In the genomic region with DNA sequence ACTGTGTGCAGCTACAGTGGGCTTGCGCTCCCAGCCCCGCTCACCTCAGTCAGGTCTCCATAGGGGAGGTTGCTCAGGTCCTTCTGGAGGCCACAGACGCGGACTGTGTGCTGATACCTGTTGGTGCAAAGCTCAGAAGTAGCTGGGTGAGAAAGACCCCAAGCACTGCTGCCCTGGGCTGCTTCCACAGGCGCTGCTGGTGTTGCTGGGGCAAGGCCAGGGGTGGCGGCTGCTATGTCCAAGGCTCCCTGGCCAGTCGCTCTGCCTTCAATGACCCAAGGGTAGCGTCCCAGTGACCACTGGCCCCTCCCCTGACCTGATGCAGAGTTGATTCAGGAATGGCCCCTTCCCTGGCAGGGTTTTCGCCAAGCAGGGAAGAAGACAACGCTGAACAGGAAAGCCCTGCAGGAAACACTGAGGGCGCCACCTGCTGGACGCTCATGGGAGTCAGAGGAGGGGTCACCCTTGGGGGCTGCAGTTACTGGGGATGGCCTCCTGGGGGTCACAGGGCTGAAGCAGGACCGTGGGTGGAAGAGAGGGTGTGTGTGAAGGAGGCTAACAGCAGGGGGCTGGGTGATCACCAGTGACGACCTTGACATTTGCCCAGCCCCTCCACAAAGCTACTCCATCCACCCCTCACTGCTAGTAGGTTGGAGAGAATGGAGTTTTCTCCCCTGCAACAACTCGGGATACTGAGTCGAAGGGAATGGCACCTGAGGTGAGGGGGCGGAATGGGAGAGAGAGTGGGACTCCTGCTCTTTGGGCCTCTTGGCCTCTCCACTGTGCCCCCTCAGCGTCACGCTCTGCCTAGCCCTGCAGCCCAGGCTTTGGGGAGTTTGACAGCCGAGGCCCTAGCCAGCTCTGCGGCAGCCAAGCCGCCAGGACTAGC, we compare ENCODE assay signal across 2 cellular contexts.
TF ChIP-seq lines count a peak whose summit lies in the region.

No MANE protein-coding gene starts in this region.

TF ChIP-seq in K562, 482 proteins besides CTCF, POLR2A, EP300 and RAD21 (continued from another document):
- TF ChIP-seq, protein P1, sequence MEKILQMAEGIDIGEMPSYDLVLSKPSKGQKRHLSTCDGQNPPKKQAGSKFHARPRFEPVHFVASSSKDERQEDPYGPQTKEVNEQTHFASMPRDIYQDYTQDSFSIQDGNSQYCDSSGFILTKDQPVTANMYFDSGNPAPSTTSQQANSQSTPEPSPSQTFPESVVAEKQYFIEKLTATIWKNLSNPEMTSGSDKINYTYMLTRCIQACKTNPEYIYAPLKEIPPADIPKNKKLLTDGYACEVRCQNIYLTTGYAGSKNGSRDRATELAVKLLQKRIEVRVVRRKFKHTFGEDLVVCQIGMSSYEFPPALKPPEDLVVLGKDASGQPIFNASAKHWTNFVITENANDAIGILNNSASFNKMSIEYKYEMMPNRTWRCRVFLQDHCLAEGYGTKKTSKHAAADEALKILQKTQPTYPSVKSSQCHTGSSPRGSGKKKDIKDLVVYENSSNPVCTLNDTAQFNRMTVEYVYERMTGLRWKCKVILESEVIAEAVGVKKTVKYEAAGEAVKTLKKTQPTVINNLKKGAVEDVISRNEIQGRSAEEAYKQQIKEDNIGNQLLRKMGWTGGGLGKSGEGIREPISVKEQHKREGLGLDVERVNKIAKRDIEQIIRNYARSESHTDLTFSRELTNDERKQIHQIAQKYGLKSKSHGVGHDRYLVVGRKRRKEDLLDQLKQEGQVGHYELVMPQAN (IDR thresholded peaks at IDR 0.05; ENCODE audit: borderline replicate concordance) = no peak
- TF ChIP-seq, protein P2, sequence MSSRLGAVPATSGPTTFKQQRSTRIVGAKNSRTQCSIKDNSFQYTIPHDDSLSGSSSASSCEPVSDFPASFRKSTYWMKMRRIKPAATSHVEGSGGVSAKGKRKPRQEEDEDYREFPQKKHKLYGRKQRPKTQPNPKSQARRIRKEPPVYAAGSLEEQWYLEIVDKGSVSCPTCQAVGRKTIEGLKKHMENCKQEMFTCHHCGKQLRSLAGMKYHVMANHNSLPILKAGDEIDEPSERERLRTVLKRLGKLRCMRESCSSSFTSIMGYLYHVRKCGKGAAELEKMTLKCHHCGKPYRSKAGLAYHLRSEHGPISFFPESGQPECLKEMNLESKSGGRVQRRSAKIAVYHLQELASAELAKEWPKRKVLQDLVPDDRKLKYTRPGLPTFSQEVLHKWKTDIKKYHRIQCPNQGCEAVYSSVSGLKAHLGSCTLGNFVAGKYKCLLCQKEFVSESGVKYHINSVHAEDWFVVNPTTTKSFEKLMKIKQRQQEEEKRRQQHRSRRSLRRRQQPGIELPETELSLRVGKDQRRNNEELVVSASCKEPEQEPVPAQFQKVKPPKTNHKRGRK (tag; IDR thresholded peaks at IDR 0.05) = no peak
- TF ChIP-seq ETV1 (tag; conservative IDR thresholded peaks at IDR 0.05; ENCODE audit: low read depth) = peak; percentile 47; the same call in 1 of the 2 replicates
- TF ChIP-seq ZSCAN29 (IDR thresholded peaks at IDR 0.05) = no peak
- TF ChIP-seq FOXK2 (conservative IDR thresholded peaks at IDR 0.05 in 1 of 2, IDR thresholded peaks at IDR 0.05 in 1 of 2; ENCODE audit: low read depth in 2 of 2) = no peak
- TF ChIP-seq, protein P3, sequence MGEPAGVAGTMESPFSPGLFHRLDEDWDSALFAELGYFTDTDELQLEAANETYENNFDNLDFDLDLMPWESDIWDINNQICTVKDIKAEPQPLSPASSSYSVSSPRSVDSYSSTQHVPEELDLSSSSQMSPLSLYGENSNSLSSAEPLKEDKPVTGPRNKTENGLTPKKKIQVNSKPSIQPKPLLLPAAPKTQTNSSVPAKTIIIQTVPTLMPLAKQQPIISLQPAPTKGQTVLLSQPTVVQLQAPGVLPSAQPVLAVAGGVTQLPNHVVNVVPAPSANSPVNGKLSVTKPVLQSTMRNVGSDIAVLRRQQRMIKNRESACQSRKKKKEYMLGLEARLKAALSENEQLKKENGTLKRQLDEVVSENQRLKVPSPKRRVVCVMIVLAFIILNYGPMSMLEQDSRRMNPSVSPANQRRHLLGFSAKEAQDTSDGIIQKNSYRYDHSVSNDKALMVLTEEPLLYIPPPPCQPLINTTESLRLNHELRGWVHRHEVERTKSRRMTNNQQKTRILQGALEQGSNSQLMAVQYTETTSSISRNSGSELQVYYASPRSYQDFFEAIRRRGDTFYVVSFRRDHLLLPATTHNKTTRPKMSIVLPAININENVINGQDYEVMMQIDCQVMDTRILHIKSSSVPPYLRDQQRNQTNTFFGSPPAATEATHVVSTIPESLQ (CRISPR knock-in tag; IDR thresholded peaks at IDR 0.05) = no peak
- TF ChIP-seq BHLHE40 (IDR thresholded peaks at IDR 0.05; ENCODE audit: low read length) = 0 out of 2 replicates have a peak, but pooled peaks have one; percentile 4
- TF ChIP-seq, protein P4, sequence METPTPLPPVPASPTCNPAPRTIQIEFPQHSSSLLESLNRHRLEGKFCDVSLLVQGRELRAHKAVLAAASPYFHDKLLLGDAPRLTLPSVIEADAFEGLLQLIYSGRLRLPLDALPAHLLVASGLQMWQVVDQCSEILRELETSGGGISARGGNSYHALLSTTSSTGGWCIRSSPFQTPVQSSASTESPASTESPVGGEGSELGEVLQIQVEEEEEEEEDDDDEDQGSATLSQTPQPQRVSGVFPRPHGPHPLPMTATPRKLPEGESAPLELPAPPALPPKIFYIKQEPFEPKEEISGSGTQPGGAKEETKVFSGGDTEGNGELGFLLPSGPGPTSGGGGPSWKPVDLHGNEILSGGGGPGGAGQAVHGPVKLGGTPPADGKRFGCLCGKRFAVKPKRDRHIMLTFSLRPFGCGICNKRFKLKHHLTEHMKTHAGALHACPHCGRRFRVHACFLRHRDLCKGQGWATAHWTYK (CRISPR knock-in tag; IDR thresholded peaks at IDR 0.05) = no peak

TF ChIP-seq in HepG2, 621 proteins besides CTCF, POLR2A, EP300 and RAD21 (continued from another document and continues in another):
- TF ChIP-seq, protein P5, sequence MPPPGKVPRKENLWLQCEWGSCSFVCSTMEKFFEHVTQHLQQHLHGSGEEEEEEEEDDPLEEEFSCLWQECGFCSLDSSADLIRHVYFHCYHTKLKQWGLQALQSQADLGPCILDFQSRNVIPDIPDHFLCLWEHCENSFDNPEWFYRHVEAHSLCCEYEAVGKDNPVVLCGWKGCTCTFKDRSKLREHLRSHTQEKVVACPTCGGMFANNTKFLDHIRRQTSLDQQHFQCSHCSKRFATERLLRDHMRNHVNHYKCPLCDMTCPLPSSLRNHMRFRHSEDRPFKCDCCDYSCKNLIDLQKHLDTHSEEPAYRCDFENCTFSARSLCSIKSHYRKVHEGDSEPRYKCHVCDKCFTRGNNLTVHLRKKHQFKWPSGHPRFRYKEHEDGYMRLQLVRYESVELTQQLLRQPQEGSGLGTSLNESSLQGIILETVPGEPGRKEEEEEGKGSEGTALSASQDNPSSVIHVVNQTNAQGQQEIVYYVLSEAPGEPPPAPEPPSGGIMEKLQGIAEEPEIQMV (CRISPR knock-in tag; IDR thresholded peaks at IDR 0.05; ENCODE audit: low read depth) = no peak
- TF ChIP-seq NRL (CRISPR knock-in tag; IDR thresholded peaks at IDR 0.05; ENCODE audit: borderline replicate concordance) (peak; percentile 69), ZSCAN9 (CRISPR knock-in tag; IDR thresholded peaks at IDR 0.05; ENCODE audit: borderline replicate concordance) (no peak), SOX6 (IDR thresholded peaks at IDR 0.05) (no peak), SOX6 (CRISPR knock-in tag; IDR thresholded peaks at IDR 0.05) (peak; percentile 17; the same call in 1 of the 2 replicates), HNF4A (CRISPR knock-in tag; IDR thresholded peaks at IDR 0.05) (peak; percentile 2; the same call in 1 of the 2 replicates), RXRA (CRISPR knock-in tag; IDR thresholded peaks at IDR 0.05) (0 out of 2 replicates have a peak, but pooled peaks have one; percentile 54), SP1 (IDR thresholded peaks at IDR 0.05) (no peak), SP1 (CRISPR knock-in tag; IDR thresholded peaks at IDR 0.05) (0 out of 2 replicates have a peak, but pooled peaks have one; percentile 23), CBX2 (IDR thresholded peaks at IDR 0.05; ENCODE audit: low read depth, low read length) (no peak), CBX2 (CRISPR knock-in tag; IDR thresholded peaks at IDR 0.05; ENCODE audit: low read depth) (no peak), ZNF34 (CRISPR knock-in tag; IDR thresholded peaks at IDR 0.05; ENCODE audit: borderline replicate concordance) (no peak), BHLHE40 (IDR thresholded peaks at IDR 0.05; ENCODE audit: low read length) (peak; percentile 45; the same call in 1 of the 2 replicates), ZNF274 (CRISPR knock-in tag; IDR thresholded peaks at IDR 0.05) (no peak), ZNF124 (CRISPR knock-in tag; IDR thresholded peaks at IDR 0.05) (0 out of 2 replicates have a peak, but pooled peaks have one; percentile 58)
- TF ChIP-seq, protein P6, sequence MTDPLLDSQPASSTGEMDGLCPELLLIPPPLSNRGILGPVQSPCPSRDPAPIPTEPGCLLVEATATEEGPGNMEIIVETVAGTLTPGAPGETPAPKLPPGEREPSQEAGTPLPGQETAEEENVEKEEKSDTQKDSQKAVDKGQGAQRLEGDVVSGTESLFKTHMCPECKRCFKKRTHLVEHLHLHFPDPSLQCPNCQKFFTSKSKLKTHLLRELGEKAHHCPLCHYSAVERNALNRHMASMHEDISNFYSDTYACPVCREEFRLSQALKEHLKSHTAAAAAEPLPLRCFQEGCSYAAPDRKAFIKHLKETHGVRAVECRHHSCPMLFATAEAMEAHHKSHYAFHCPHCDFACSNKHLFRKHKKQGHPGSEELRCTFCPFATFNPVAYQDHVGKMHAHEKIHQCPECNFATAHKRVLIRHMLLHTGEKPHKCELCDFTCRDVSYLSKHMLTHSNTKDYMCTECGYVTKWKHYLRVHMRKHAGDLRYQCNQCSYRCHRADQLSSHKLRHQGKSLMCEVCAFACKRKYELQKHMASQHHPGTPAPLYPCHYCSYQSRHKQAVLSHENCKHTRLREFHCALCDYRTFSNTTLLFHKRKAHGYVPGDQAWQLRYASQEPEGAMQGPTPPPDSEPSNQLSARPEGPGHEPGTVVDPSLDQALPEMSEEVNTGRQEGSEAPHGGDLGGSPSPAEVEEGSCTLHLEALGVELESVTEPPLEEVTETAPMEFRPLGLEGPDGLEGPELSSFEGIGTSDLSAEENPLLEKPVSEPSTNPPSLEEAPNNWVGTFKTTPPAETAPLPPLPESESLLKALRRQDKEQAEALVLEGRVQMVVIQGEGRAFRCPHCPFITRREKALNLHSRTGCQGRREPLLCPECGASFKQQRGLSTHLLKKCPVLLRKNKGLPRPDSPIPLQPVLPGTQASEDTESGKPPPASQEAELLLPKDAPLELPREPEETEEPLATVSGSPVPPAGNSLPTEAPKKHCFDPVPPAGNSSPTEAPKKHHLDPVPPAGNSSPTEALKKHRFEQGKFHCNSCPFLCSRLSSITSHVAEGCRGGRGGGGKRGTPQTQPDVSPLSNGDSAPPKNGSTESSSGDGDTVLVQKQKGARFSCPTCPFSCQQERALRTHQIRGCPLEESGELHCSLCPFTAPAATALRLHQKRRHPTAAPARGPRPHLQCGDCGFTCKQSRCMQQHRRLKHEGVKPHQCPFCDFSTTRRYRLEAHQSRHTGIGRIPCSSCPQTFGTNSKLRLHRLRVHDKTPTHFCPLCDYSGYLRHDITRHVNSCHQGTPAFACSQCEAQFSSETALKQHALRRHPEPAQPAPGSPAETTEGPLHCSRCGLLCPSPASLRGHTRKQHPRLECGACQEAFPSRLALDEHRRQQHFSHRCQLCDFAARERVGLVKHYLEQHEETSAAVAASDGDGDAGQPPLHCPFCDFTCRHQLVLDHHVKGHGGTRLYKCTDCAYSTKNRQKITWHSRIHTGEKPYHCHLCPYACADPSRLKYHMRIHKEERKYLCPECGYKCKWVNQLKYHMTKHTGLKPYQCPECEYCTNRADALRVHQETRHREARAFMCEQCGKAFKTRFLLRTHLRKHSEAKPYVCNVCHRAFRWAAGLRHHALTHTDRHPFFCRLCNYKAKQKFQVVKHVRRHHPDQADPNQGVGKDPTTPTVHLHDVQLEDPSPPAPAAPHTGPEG (CRISPR knock-in tag; IDR thresholded peaks at IDR 0.05) = no peak
- TF ChIP-seq, protein P7, sequence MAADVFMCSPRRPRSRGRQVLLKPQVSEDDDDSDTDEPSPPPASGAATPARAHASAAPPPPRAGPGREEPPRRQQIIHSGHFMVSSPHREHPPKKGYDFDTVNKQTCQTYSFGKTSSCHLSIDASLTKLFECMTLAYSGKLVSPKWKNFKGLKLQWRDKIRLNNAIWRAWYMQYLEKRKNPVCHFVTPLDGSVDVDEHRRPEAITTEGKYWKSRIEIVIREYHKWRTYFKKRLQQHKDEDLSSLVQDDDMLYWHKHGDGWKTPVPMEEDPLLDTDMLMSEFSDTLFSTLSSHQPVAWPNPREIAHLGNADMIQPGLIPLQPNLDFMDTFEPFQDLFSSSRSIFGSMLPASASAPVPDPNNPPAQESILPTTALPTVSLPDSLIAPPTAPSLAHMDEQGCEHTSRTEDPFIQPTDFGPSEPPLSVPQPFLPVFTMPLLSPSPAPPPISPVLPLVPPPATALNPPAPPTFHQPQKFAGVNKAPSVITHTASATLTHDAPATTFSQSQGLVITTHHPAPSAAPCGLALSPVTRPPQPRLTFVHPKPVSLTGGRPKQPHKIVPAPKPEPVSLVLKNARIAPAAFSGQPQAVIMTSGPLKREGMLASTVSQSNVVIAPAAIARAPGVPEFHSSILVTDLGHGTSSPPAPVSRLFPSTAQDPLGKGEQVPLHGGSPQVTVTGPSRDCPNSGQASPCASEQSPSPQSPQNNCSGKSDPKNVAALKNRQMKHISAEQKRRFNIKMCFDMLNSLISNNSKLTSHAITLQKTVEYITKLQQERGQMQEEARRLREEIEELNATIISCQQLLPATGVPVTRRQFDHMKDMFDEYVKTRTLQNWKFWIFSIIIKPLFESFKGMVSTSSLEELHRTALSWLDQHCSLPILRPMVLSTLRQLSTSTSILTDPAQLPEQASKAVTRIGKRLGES (CRISPR knock-in tag; IDR thresholded peaks at IDR 0.05; ENCODE audit: borderline replicate concordance) = no peak
- TF ChIP-seq, protein P8, sequence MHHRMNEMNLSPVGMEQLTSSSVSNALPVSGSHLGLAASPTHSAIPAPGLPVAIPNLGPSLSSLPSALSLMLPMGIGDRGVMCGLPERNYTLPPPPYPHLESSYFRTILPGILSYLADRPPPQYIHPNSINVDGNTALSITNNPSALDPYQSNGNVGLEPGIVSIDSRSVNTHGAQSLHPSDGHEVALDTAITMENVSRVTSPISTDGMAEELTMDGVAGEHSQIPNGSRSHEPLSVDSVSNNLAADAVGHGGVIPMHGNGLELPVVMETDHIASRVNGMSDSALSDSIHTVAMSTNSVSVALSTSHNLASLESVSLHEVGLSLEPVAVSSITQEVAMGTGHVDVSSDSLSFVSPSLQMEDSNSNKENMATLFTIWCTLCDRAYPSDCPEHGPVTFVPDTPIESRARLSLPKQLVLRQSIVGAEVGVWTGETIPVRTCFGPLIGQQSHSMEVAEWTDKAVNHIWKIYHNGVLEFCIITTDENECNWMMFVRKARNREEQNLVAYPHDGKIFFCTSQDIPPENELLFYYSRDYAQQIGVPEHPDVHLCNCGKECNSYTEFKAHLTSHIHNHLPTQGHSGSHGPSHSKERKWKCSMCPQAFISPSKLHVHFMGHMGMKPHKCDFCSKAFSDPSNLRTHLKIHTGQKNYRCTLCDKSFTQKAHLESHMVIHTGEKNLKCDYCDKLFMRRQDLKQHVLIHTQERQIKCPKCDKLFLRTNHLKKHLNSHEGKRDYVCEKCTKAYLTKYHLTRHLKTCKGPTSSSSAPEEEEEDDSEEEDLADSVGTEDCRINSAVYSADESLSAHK (CRISPR knock-in tag; IDR thresholded peaks at IDR 0.05; ENCODE audit: borderline replicate concordance) = no peak
- TF ChIP-seq, protein P9, sequence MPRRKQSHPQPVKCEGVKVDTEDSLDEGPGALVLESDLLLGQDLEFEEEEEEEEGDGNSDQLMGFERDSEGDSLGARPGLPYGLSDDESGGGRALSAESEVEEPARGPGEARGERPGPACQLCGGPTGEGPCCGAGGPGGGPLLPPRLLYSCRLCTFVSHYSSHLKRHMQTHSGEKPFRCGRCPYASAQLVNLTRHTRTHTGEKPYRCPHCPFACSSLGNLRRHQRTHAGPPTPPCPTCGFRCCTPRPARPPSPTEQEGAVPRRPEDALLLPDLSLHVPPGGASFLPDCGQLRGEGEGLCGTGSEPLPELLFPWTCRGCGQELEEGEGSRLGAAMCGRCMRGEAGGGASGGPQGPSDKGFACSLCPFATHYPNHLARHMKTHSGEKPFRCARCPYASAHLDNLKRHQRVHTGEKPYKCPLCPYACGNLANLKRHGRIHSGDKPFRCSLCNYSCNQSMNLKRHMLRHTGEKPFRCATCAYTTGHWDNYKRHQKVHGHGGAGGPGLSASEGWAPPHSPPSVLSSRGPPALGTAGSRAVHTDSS (CRISPR knock-in tag; conservative IDR thresholded peaks at IDR 0.05) = 0 out of 2 replicates have a peak, but pooled peaks have one; percentile 6
